In the genomic region with DNA sequence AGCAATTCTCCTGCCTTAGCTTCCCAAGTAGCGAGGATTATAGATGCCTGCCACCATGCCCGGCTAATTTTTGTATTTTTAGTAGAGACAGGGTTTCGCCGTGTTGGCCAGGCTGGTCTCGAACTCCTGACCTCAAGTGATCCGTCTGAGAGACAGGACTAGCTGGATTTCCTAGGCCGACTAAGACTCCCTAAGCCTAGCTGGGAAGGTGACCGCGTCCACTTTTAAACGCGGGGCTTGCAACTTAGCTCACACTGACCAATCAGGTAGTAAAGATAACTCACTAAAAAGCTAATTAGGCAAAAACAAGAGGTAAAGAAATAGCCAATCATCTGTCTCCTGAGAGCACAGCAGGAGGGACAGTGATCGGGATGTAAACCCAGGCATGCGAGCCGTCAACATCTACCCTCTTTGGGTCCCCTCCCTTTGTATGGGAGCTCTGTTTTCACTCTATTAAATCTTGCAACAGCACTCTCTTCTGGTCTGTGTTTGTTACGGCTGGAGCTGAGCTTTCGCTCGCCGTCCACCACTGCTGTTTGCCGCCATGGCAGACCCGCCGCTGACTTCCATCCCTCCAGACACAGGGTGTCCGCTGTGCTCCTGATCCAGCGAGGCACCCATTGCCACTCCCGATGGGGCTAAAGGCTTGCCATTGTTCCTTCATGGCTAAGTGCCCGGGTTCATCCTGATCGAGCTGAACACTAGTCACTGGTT, we compare ENCODE assay signal across 2 cellular contexts. TPM values are rescaled to one million over a fixed set of nuclear protein-coding genes. Genes with fewer than 3 reads are reported as not detected.
"Had no signal": no experiment of that assay in that cellular context is flagged by ENCODE, and none has a peak within 500 bp of the region (broad histone marks: within the 10 kb centered on the region; RNA-seq: fewer than 3 reads in every experiment).

No MANE protein-coding gene starts in this region.

RNA-seq across cellular contexts. Expression of gene HAAO, which starts 39.3 kb away (rescaled TPM):
- total RNA-seq: lung microvascular endothelial cell had no signal
- polyA plus RNA-seq: neural cell had no signal
